In the genomic region with DNA sequence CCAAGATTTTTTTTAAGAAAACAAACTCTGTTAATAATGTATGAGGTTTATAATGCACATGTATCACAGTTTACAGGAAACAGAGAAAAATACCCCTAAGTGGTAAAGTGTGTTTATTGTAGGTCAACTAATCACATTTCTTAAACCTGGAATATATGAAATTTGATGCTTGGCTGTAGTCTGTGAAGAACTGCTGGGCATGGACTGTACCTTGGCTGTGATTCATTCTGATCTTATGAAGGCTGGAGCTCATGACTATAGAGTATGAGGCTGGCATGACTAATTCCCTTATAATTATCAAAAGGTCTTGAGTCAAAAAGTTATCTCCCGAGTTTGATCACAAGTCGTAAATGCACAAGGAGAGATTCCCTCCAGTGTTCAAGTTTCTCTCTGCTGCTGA, we compare ENCODE assay signal across 14 cellular contexts.
DNase-seq lines count a peak whose midpoint lies in the region; ATAC-seq and TF ChIP-seq lines count a peak whose summit lies in the region.
"Had no signal": no experiment of that assay in that cellular context is flagged by ENCODE, and none has a peak within 500 bp of the region (broad histone marks: within the 10 kb centered on the region; RNA-seq: fewer than 3 reads in every experiment).

No MANE protein-coding gene starts in this region.

- WGBS in aorta, 2 donors: 5 to 9% methylated on average over 2 of the region's 2 CpGs

- H3K36me3 ChIP-seq in aorta (ENCODE audit: control insufficient read depth in 1 of 2, insufficient read depth in 2 of 2, low read length in 1 of 2): no peaks in the 10 kb centered on the region

- intact Hi-C loops in aorta (cut with DNase I): loop anchor here in 1 of 2 donors (5.0 kb wide), 1 partner anchor 41 kb away; no protein-coding TSS in a partner anchor

- no peaks in the 10 kb centered on the region for H3K36me3 Mint-ChIP-seq in T-helper 17 cell (ENCODE audit: low read depth)
- H3K36me3 Mint-ChIP-seq: CD4-positive, alpha-beta memory T cell had no signal

- H3K27me3 ChIP-seq in aorta (ENCODE audit: control insufficient read depth in 1 of 2, insufficient read depth in 2 of 2, low read length in 1 of 2): no peaks in the 10 kb centered on the region

- H3K4me3 Mint-ChIP-seq in T-helper 17 cell: no peak overlapping the region
- H3K4me3 Mint-ChIP-seq: CD4-positive, alpha-beta memory T cell had no signal

- H3K4me1 Mint-ChIP-seq in T-helper 17 cell: no peaks in the 10 kb centered on the region
- H3K4me1 Mint-ChIP-seq: CD4-positive, alpha-beta memory T cell had no signal

- TF ChIP-seq CTCF in omental fat pad (IDR thresholded peaks at IDR 0.05): no peak

- H3K27ac ChIP-seq in epithelial cell of prostate (peak overlapping the region; percentile 85), aorta (ENCODE audit: low read depth in 1 of 2, low read length in 2 of 2) (no peak overlapping the region)

- DNase-seq in COLO829 (ENCODE audit: low spot score) (peak; percentile 88), RKO (ENCODE audit: low spot score) (peak; percentile 79), epithelial cell of prostate (ENCODE audit: low read depth, low spot score) (peak; percentile 86), omental fat pad (ENCODE audit: low spot score) (no peak), T-helper 17 cell (no peak), NCI-H524 (lab: John Stamatoyannopoulos, UW) (no peak), aorta (no peak)
- DNase-seq: activated CD4-positive, alpha-beta T cell treated with anti-CD3 and anti-CD28 coated beads for 4 hours; activated naive CD4-positive, alpha-beta T cell; CD4-positive, alpha-beta memory T cell; left colon had no signal

- H3K4me3 ChIP-seq in aorta (ENCODE audit: low read length in 2 of 2): no peak overlapping the region

- ATAC-seq in omental fat pad (ENCODE audit: low FRiP score): peak; percentile 95
- no peak for ATAC-seq in T-helper 17 cell
- no peak for ATAC-seq in GM19035 (IDR thresholded peaks at IDR 0.05; ENCODE audit: unreplicated experiment)
- no peak for ATAC-seq in aorta (ENCODE audit: low FRiP score)
- ATAC-seq: HepG2, left colon had no signal

- peaks cover 2 to 6% of the 10 kb centered on the region in 2 donors for H3K4me1 ChIP-seq in aorta (ENCODE audit: control insufficient read depth in 1 of 2, insufficient read depth in 2 of 2, low read length in 2 of 2)

- H3K27ac Mint-ChIP-seq in T-helper 17 cell: no peak overlapping the region
- H3K27ac Mint-ChIP-seq: CD4-positive, alpha-beta memory T cell; progenitor cell of endocrine pancreas had no signal

- H3K27me3 Mint-ChIP-seq in T-helper 17 cell: no peaks in the 10 kb centered on the region
- H3K27me3 Mint-ChIP-seq: CD4-positive, alpha-beta memory T cell; progenitor cell of endocrine pancreas had no signal

- H3K9me3 ChIP-seq in T-helper 17 cell (ENCODE audit: control insufficient read depth, low read length, poor library complexity, severe bottlenecking) (no peaks in the 10 kb centered on the region), aorta (ENCODE audit: control insufficient read depth, low read length) (no peaks in the 10 kb centered on the region)

Comparison
In these comparisons a context has a peak if more than half of its experiments do, and no peak if none do; other contexts are left out.
1. DNase-seq: peak in COLO829 (single experiment), RKO (single experiment) and epithelial cell of prostate (single experiment); none in omental fat pad (single experiment), T-helper 17 cell (0 of 3), NCI-H524 (0 of 2) and aorta (0 of 2).